Comparison of ENCODE assay signal across 21 cellular contexts in genomic region chr7:92939793-92940360, GRCh38.
DNase-seq lines count a peak whose midpoint lies in the region; ATAC-seq, FAIRE-seq and TF ChIP-seq lines count a peak whose summit lies in the region.
"Had no signal": no experiment of that assay in that cellular context is flagged by ENCODE, and none has a peak within 500 bp of the region (broad histone marks: within the 10 kb centered on the region; RNA-seq: fewer than 3 reads in every experiment).

No MANE protein-coding gene starts in this region.

- H3K9me3 ChIP-seq in HepG2 (ENCODE audit: low read length) (no peaks in the 10 kb centered on the region), right lobe of liver (no peaks in the 10 kb centered on the region), HEK293 (ENCODE audit: control insufficient read depth, insufficient read depth, low read depth, low read length) (no peaks in the 10 kb centered on the region), K562 (replicated peaks; ENCODE audit: control insufficient read depth, insufficient read depth, low read depth, low read length) (no peaks in the 10 kb centered on the region)
- H3K9me3 ChIP-seq: HAP-1 had no signal

- no peaks in the 10 kb centered on the region for H3K9me1 ChIP-seq in K562 (ENCODE audit: control insufficient read depth, insufficient read depth, low read length)

- no peak for DNase-seq in HepG2 (ENCODE audit: low spot score)
- DNase-seq in right lobe of liver: no peak
- no peak for DNase-seq in K562 (ENCODE audit: extremely low read depth in 1 of 4, low spot score in 3 of 4)
- no peak for DNase-seq in urothelium cell line (ENCODE audit: low spot score)
- no peak for DNase-seq in GM19239 (ENCODE audit: insufficient read length, low spot score)
- no peak for DNase-seq in cerebellar cortex (ENCODE audit: low spot score)
- DNase-seq: Caco-2; CD4-positive, CD25-positive, alpha-beta regulatory T cell; CD8-positive, alpha-beta T cell; DMS153; EL; GDM1; GM23248 had no signal

- BruUV-seq in HepG2 (replicated peaks; lab: Mats Ljungman, UMichigan): no TSS peak
- no TSS peak for BruUV-seq in K562 (replicated peaks; lab: Mats Ljungman, UMichigan)

- TF ChIP-seq POLR2A in HepG2 (IDR thresholded peaks at IDR 0.05; ENCODE audit: insufficient read depth in 1 of 2, low read depth in 2 of 2, low read length in 2 of 2) (no peak), right lobe of liver (IDR thresholded peaks at IDR 0.05) (no peak), K562 (conservative IDR thresholded peaks at IDR 0.05) (no peak)

- H3K9ac ChIP-seq in HepG2 (ENCODE audit: insufficient read depth, low read depth, low read length) (no peak overlapping the region), K562 (ENCODE audit: insufficient read depth in 1 of 2, low read depth in 2 of 2, low read length in 2 of 2) (no peak overlapping the region)
- H3K9ac ChIP-seq: BLaER1, GM23248 had no signal

- H3K27ac ChIP-seq in HepG2 (ENCODE audit: extremely low read length, insufficient read depth, low read length) (no peak overlapping the region), right lobe of liver (no peak overlapping the region), HEK293 (ENCODE audit: extremely low read depth, low read depth, low read length) (no peak overlapping the region), K562 (ENCODE audit: extremely low read depth, low read depth, low read length) (no peak overlapping the region)
- H3K27ac ChIP-seq: 22Rv1, BLaER1, C4-2B, GM23248 had no signal

- WGBS in HepG2 (ENCODE audit: low lambda C conversion rate): 2% methylated on average over 2 of the region's 3 CpGs
- 60% methylated on average over 2 of the region's 3 CpGs for WGBS in right lobe of liver (ENCODE audit: insufficient coverage, low coverage, low lambda C conversion rate, missing lambda C conversion rate)
- 32% methylated on average over 3 of the region's 3 CpGs for WGBS in K562 (ENCODE audit: insufficient coverage, low coverage, missing lambda C conversion rate)

- no peaks in the 10 kb centered on the region for H4K20me1 ChIP-seq in HepG2 (ENCODE audit: insufficient read depth, low read length)
- H4K20me1 ChIP-seq in K562 (replicated peaks; ENCODE audit: control insufficient read depth, insufficient read depth, low read length): no peaks in the 10 kb centered on the region
- H4K20me1 ChIP-seq: BLaER1 had no signal

- no peaks in the 10 kb centered on the region for H3K79me2 ChIP-seq in HepG2 (ENCODE audit: insufficient read depth, low read length)
- no peaks in the 10 kb centered on the region for H3K79me2 ChIP-seq in K562 (ENCODE audit: control insufficient read depth, insufficient read depth, low read length)

- no peak for FAIRE-seq in HepG2 (lab: Jason Lieb, UNC)
- no peak for FAIRE-seq in K562 (lab: Jason Lieb, UNC)
- FAIRE-seq in urothelium cell line (lab: Jason Lieb, UNC): no peak
- FAIRE-seq in GM19239 (lab: Jason Lieb, UNC): no peak
- FAIRE-seq: A204.1, GM12891, GM18507 had no signal

- H3K4me2 ChIP-seq in HepG2 (ENCODE audit: low read depth, low read length) (no peak overlapping the region), K562 (ENCODE audit: insufficient read depth, low read length) (no peak overlapping the region)
- H3K4me2 ChIP-seq: BLaER1 had no signal

- TF ChIP-seq EP300 in HepG2 (IDR thresholded peaks at IDR 0.05; ENCODE audit: low read depth in 2 of 2, low read length in 2 of 2) (no peak), HepG2 (CRISPR knock-in tag; IDR thresholded peaks at IDR 0.05; ENCODE audit: borderline replicate concordance) (no peak), K562 (IDR thresholded peaks at IDR 0.05; ENCODE audit: low read length) (no peak)

- TF ChIP-seq CTCF in HepG2 (CRISPR knock-in tag; IDR thresholded peaks at IDR 0.05): no peak
- no peak for TF ChIP-seq CTCF in right lobe of liver (IDR thresholded peaks at IDR 0.05)
- TF ChIP-seq CTCF in HEK293 (tag by site-specific recombination; IDR thresholded peaks at IDR 0.05): no peak
- no peak for TF ChIP-seq CTCF in K562 (IDR thresholded peaks at IDR 0.05 in 2 of 3, conservative IDR thresholded peaks at IDR 0.05 in 1 of 3; ENCODE audit: insufficient read depth in 2 of 3, low read depth in 1 of 3, low read length in 3 of 3)

- CTCF ChIA-PET in HepG2 (lab: Yijun Ruan, JAX; ENCODE audit: low intra/inter-chr PET ratio, low total read pairs) (no interaction called here), HEK293 (lab: Yijun Ruan, JAX) (interaction anchor here (0.6 kb wide), 1 partner anchor 23 kb away, joined by 3 read pairs; no protein-coding TSS in a partner anchor), K562 (lab: Yijun Ruan, JAX; ENCODE audit: low intra/inter-chr PET ratio) (no interaction called here)

- H2AFZ ChIP-seq in HepG2 (ENCODE audit: low read length) (no peak overlapping the region), K562 (ENCODE audit: low read depth, low read length) (no peak overlapping the region)
- H2AFZ ChIP-seq: GM23248 had no signal

- intact Hi-C loops in HepG2 (cut with micrococcal nuclease; ENCODE audit: unreplicated experiment) (no loop called here), right lobe of liver (cut with DNase I) (no loop called here), K562 (cut with micrococcal nuclease) (no loop called here)

- POLR2A ChIA-PET in HepG2 (lab: Yijun Ruan, JAX): no interaction called here
- POLR2A ChIA-PET in HEK293 (lab: Yijun Ruan, JAX): interaction anchor here (0.5 kb wide), 1 partner anchor 410 kb away, joined by 3 read pairs; no protein-coding TSS in a partner anchor
- POLR2A ChIA-PET in K562 (lab: Yijun Ruan, JAX): interaction anchor here (1.0 kb wide), 1 partner anchor 14 kb away, joined by 3 read pairs; no protein-coding TSS in a partner anchor

- H3K4me3 ChIP-seq in HepG2 (replicated peaks in 1 of 3; ENCODE audit: insufficient read depth in 1 of 3, low read depth in 2 of 3, low read length in 3 of 3): no peak overlapping the region
- no peak overlapping the region for H3K4me3 ChIP-seq in right lobe of liver
- H3K4me3 ChIP-seq in HEK293 (ENCODE audit: low read depth, low read length): no peak overlapping the region
- no peak overlapping the region for H3K4me3 ChIP-seq in K562
- H3K4me3 ChIP-seq: BLaER1, GM23248, HAP-1 had no signal

- H3K36me3 ChIP-seq in HepG2 (replicated peaks in 1 of 2; ENCODE audit: control insufficient read depth in 1 of 2, insufficient read depth in 2 of 2, low read length in 2 of 2): no peaks in the 10 kb centered on the region
- no peaks in the 10 kb centered on the region for H3K36me3 ChIP-seq in right lobe of liver
- H3K36me3 ChIP-seq in HEK293 (ENCODE audit: control insufficient read depth in 2 of 2, insufficient read depth in 1 of 2, low read length in 2 of 2): no peaks in the 10 kb centered on the region
- H3K36me3 ChIP-seq in K562 (ENCODE audit: control insufficient read depth, insufficient read depth, low read length): no peaks in the 10 kb centered on the region
- H3K36me3 ChIP-seq: BLaER1, HAP-1 had no signal

- in situ Hi-C loops in HepG2 (cut with HindIII; ENCODE audit: extremely low pct_ligation_motif_present, low pct_unique_long_range_greater_than_20kb): no loop called here
- in situ Hi-C loops in K562 (cut with MboI): no loop called here

- no peaks in the 10 kb centered on the region for H3K4me1 ChIP-seq in HepG2 (ENCODE audit: insufficient read depth, low read length)
- no peaks in the 10 kb centered on the region for H3K4me1 ChIP-seq in right lobe of liver
- H3K4me1 ChIP-seq in HEK293 (ENCODE audit: control insufficient read depth, insufficient read depth, low read length): no peaks in the 10 kb centered on the region
- no peaks in the 10 kb centered on the region for H3K4me1 ChIP-seq in K562 (replicated peaks in 1 of 2; ENCODE audit: control insufficient read depth in 2 of 2, insufficient read depth in 2 of 2, low read length in 2 of 2)
- H3K4me1 ChIP-seq: BLaER1, HAP-1 had no signal

- 0 out of 5 replicates have a peak, but pooled peaks cover 0 to 8% of the 10 kb centered on the region in 2 experiments for H3K27me3 ChIP-seq in HepG2 (ENCODE audit: control insufficient read depth in 1 of 2, insufficient read depth in 2 of 2, low read length in 2 of 2)
- H3K27me3 ChIP-seq in right lobe of liver: no peaks in the 10 kb centered on the region
- no peaks in the 10 kb centered on the region; a peak in 1 of 5 replicates for H3K27me3 ChIP-seq in K562 (ENCODE audit: control insufficient read depth in 2 of 2, insufficient read depth in 2 of 2, low read length in 2 of 2)
- H3K27me3 ChIP-seq: BLaER1 had no signal

- TF ChIP-seq RAD21 in HepG2 (CRISPR knock-in tag; IDR thresholded peaks at IDR 0.05) (no peak), K562 (CRISPR knock-in tag; conservative IDR thresholded peaks at IDR 0.05 in 1 of 2, IDR thresholded peaks at IDR 0.05 in 1 of 2) (no peak)

- ATAC-seq in HepG2: no peak
- ATAC-seq in right lobe of liver: no peak
- no peak for ATAC-seq in K562
- ATAC-seq: CD8-positive, alpha-beta T cell had no signal

TF ChIP-seq in HepG2, 621 proteins besides CTCF, POLR2A, EP300 and RAD21:
- TF ChIP-seq BCL6 (CRISPR knock-in tag; IDR thresholded peaks at IDR 0.05) (no peak), ZNF274 (CRISPR knock-in tag; IDR thresholded peaks at IDR 0.05) (0 out of 2 replicates have a peak, but pooled peaks have one; percentile 30)

TF ChIP-seq in HEK293, 187 proteins besides CTCF, POLR2A, EP300 and RAD21:
- TF ChIP-seq ZNF274 (IDR thresholded peaks at IDR 0.05; ENCODE audit: low read length): 0 out of 2 replicates have a peak, but pooled peaks have one; percentile 40
- TF ChIP-seq ZNF274 (tag by site-specific recombination; IDR thresholded peaks at IDR 0.05; ENCODE audit: borderline replicate concordance): no peak
- TF ChIP-seq ZNF768 (tag by site-specific recombination; IDR thresholded peaks at IDR 0.05): no peak

TF ChIP-seq in K562, 482 proteins besides CTCF, POLR2A, EP300 and RAD21 (continues in another document):
- TF ChIP-seq TFE3 (CRISPR knock-in tag; IDR thresholded peaks at IDR 0.05): peak; percentile 73

Comparison
In these comparisons a context has a peak if more than half of its experiments do, and no peak if none do; other contexts are left out.
1. Of the 241 proteins assayed by ChIP-seq in both HepG2 and K562: peak only in HepG2: none; only in K562: TFE3; in both: ZNF274; in neither: 239.